In the genomic region with DNA sequence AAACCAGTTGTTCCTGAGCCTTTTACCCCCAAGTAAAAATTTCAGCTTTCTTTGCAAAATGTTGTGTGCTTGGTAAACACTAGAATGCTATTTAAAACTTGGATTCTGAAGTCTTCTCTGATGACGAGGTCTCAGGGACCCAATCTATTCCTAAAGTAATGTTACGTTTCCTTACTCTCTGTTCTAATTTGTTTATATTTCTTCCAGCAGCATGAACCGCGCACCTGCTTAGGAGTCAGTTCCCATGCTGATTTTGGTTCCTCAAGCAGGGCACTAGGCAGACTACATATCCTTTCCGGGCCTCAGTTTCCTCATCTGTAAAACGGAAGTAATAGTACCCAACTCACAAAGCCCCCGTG, we compare ENCODE assay signal across 9 cellular contexts. TPM values are rescaled to one million over a fixed set of nuclear protein-coding genes. Genes with fewer than 3 reads are reported as not detected.
DNase-seq lines count a peak whose midpoint lies in the region; ATAC-seq, FAIRE-seq and TF ChIP-seq lines count a peak whose summit lies in the region.
"Had no signal": no experiment of that assay in that cellular context is flagged by ENCODE, and none has a peak within 500 bp of the region (broad histone marks: within the 10 kb centered on the region; RNA-seq: fewer than 3 reads in every experiment).

No MANE protein-coding gene starts in this region.

- H3K9ac ChIP-seq in HepG2 (ENCODE audit: insufficient read depth, low read depth, low read length), result peak overlapping the region; percentile 89

- DNase-seq in activated CD8-positive, alpha-beta memory T cell treated with anti-CD3 and anti-CD28 coated beads, Interleukin-2, amount 10 ng/mL, durations not matched to agents 7 days and 5 days, result no peak
- no peak for DNase-seq in activated CD8-positive, alpha-beta memory T cell treated with anti-CD3 and anti-CD28 coated beads, Interleukin-2, amount 50 U/mL, for 4 hours
- DNase-seq in HepG2 (ENCODE audit: low spot score) (no peak), SKM-1 (lab: John Stamatoyannopoulos, UW; ENCODE audit: unreplicated experiment) (no peak), superior temporal gyrus (ENCODE audit: extremely low spot score) (no peak), sciatic nerve (ENCODE audit: low spot score) (no peak)

- H3K4me1 ChIP-seq in HepG2 (ENCODE audit: insufficient read depth, low read length) (peaks cover 40% of the 10 kb centered on the region), thymus (ENCODE audit: control insufficient read depth, insufficient read depth, low read length) (peaks cover 19% of the 10 kb centered on the region)

- no peaks in the 10 kb centered on the region for H3K9me3 Mint-ChIP-seq in activated CD8-positive, alpha-beta memory T cell treated with anti-CD3 and anti-CD28 coated beads, Interleukin-2, amount 10 ng/mL, durations not matched to agents 7 days and 5 days (ENCODE audit: low read depth)

- H3K27ac ChIP-seq in angular gyrus (ENCODE audit: low read depth, low read length) (peak overlapping the region; percentile 19), HepG2 (ENCODE audit: extremely low read length, insufficient read depth, low read length) (peak overlapping the region; percentile 95), thymus (ENCODE audit: low read depth) (peak overlapping the region; percentile 76)

- H2AFZ ChIP-seq in HepG2 (ENCODE audit: low read length), result no peak overlapping the region

- H3K27me3 Mint-ChIP-seq in activated CD8-positive, alpha-beta memory T cell treated with anti-CD3 and anti-CD28 coated beads, Interleukin-2, amount 10 ng/mL, durations not matched to agents 7 days and 5 days, result no peaks in the 10 kb centered on the region

- BruUV-seq in HepG2 (replicated peaks; lab: Mats Ljungman, UMichigan), result TSS peak; percentile 87

- POLR2A ChIA-PET in HepG2 (lab: Yijun Ruan, JAX), result interaction anchor here (0.6 to 3.2 kb wide), 13 partner anchors 9 to 311 kb away, joined by 3 to 13 read pairs (median 4); no protein-coding TSS in a partner anchor

- H3K79me2 ChIP-seq in HepG2 (ENCODE audit: insufficient read depth, low read length), result peaks cover 28% of the 10 kb centered on the region

- H3K4me3 Mint-ChIP-seq in activated CD8-positive, alpha-beta memory T cell treated with anti-CD3 and anti-CD28 coated beads, Interleukin-2, amount 10 ng/mL, durations not matched to agents 7 days and 5 days, result peak overlapping the region; percentile 92

- FAIRE-seq in HepG2 (lab: Jason Lieb, UNC), result no peak

- in situ Hi-C loops in HepG2 (cut with HindIII; ENCODE audit: extremely low pct_ligation_motif_present, low pct_unique_long_range_greater_than_20kb), result no loop called here

- peaks cover 19% of the 10 kb centered on the region for H3K4me1 Mint-ChIP-seq in activated CD8-positive, alpha-beta memory T cell treated with anti-CD3 and anti-CD28 coated beads, Interleukin-2, amount 10 ng/mL, durations not matched to agents 7 days and 5 days

- no peak for TF ChIP-seq RAD21 in HepG2 (CRISPR knock-in tag; IDR thresholded peaks at IDR 0.05)

- H3K36me3 Mint-ChIP-seq in activated CD8-positive, alpha-beta memory T cell treated with anti-CD3 and anti-CD28 coated beads, Interleukin-2, amount 10 ng/mL, durations not matched to agents 7 days and 5 days, result peaks cover 1% of the 10 kb centered on the region

- H3K27ac Mint-ChIP-seq in activated CD8-positive, alpha-beta memory T cell treated with anti-CD3 and anti-CD28 coated beads, Interleukin-2, amount 10 ng/mL, durations not matched to agents 7 days and 5 days, result peak overlapping the region; percentile 97

- WGBS in HepG2 (ENCODE audit: low lambda C conversion rate), result 53% methylated on average over 7 of the region's 7 CpGs
- WGBS in thymus, result 62% methylated on average over 7 of the region's 7 CpGs

- peak overlapping the region; percentile 52 to 94 (median 59) for H3K4me3 ChIP-seq in HepG2 (replicated peaks in 1 of 3; ENCODE audit: insufficient read depth in 1 of 3, low read depth in 2 of 3, low read length in 3 of 3)
- H3K4me3 ChIP-seq in thymus (ENCODE audit: low read length), result peak overlapping the region; percentile 84

- intact Hi-C loops in HepG2 (cut with micrococcal nuclease; ENCODE audit: unreplicated experiment), result no loop called here
- intact Hi-C loops in sciatic nerve (cut with DNase I), result no loop called here

- no peak for TF ChIP-seq CTCF in HepG2 (CRISPR knock-in tag; IDR thresholded peaks at IDR 0.05)

- H3K27me3 ChIP-seq in HepG2 (ENCODE audit: control insufficient read depth in 1 of 2, insufficient read depth in 2 of 2, low read length in 2 of 2) (no peaks in the 10 kb centered on the region), thymus (ENCODE audit: control insufficient read depth, insufficient read depth) (no peaks in the 10 kb centered on the region)

- peak overlapping the region; percentile 97 for H3K4me2 ChIP-seq in HepG2 (ENCODE audit: low read depth, low read length)

- CTCF ChIA-PET in activated CD8-positive, alpha-beta memory T cell treated with anti-CD3 and anti-CD28 coated beads, Interleukin-2, amount 10 ng/mL, durations not matched to agents 7 days and 5 days (lab: Charles Lee), result interaction anchor here (0.8 to 6.3 kb wide), 18 partner anchors 9 to 338 kb away, joined by 3 to 55 read pairs (median 3); no protein-coding TSS in a partner anchor
- CTCF ChIA-PET in HepG2 (lab: Yijun Ruan, JAX; ENCODE audit: low intra/inter-chr PET ratio, low total read pairs), result interaction anchor here (1.0 to 1.7 kb wide), 2 partner anchors 19 to 166 kb away, joined by 3 to 5 read pairs; no protein-coding TSS in a partner anchor

- no peaks in the 10 kb centered on the region; the same call in 1 of the 2 replicates for H4K20me1 ChIP-seq in HepG2 (ENCODE audit: insufficient read depth, low read length)

- H3K9me3 ChIP-seq in HepG2 (ENCODE audit: low read length) (no peaks in the 10 kb centered on the region), thymus (ENCODE audit: control insufficient read depth) (no peaks in the 10 kb centered on the region)

- ATAC-seq in activated CD8-positive, alpha-beta memory T cell treated with anti-CD3 and anti-CD28 coated beads, Interleukin-2, amount 10 ng/mL, durations not matched to agents 7 days and 5 days, result no peak
- ATAC-seq in HepG2, result no peak
- ATAC-seq in sciatic nerve, result no peak

- TF ChIP-seq POLR2A in HepG2 (IDR thresholded peaks at IDR 0.05; ENCODE audit: insufficient read depth in 1 of 2, low read depth in 2 of 2, low read length in 2 of 2), result no peak

- peaks cover 6 to 14% of the 10 kb centered on the region in 2 experiments; a peak in 4 of 5 replicates for H3K36me3 ChIP-seq in HepG2 (replicated peaks in 1 of 2; ENCODE audit: control insufficient read depth in 1 of 2, insufficient read depth in 2 of 2, low read length in 2 of 2)
- H3K36me3 ChIP-seq in thymus (ENCODE audit: control insufficient read depth, insufficient read depth), result peaks cover 2% of the 10 kb centered on the region

- no peak for TF ChIP-seq EP300 in HepG2 (IDR thresholded peaks at IDR 0.05; ENCODE audit: low read depth in 2 of 2, low read length in 2 of 2)
- TF ChIP-seq EP300 in HepG2 (CRISPR knock-in tag; IDR thresholded peaks at IDR 0.05; ENCODE audit: borderline replicate concordance), result no peak

RNA-seq across cellular contexts. Expression of a gene that starts 0.9 kb away (rescaled TPM):
- 1 to 10 TPM; 4.5 to 5.8 TPM for total RNA-seq in activated CD8-positive, alpha-beta memory T cell treated with anti-CD3 and anti-CD28 coated beads, Interleukin-2, amount 10 ng/mL, durations not matched to agents 7 days and 5 days
- total RNA-seq in HepG2 (2016; rRNA removed; fragmentation: Illumina TruSeq; extraction: Trizol) (58.5 and 76.4 TPM in 2 replicates), sciatic nerve (13.0 TPM)
- total RNA-seq in HepG2 (2016; cell fraction: cytosol; rRNA removed; fragmentation: Illumina TruSeq; extraction: Trizol; ENCODE audit: low read depth), result 7.2 and 7.7 TPM in 2 replicates
- 53.0 and 79.3 TPM in 2 replicates for total RNA-seq in HepG2 (2016; cell fraction: insoluble cytoplasmic fraction; rRNA removed; fragmentation: Illumina TruSeq; extraction: Trizol)
- total RNA-seq in HepG2 (2016; cell fraction: membrane; rRNA removed; fragmentation: Illumina TruSeq; extraction: Trizol), result 22.0 and 22.8 TPM in 2 replicates
- total RNA-seq in HepG2 (2016; cell fraction: nucleus; rRNA removed; fragmentation: Illumina TruSeq; extraction: Trizol), result 52.1 and 60.8 TPM in 2 replicates
- polyA plus RNA-seq in HepG2 (2011; rRNA removed) (229 and 240 TPM in 2 replicates), thymus (24.6 TPM)
- 210 and 362 TPM in 2 replicates for polyA plus RNA-seq in HepG2 (2011; cell fraction: cytosol; rRNA removed)
- 328 and 432 TPM in 2 replicates for polyA plus RNA-seq in HepG2 (2011; cell fraction: nucleus; rRNA removed)
- 87.2 and 88.3 TPM in 2 replicates for polyA plus RNA-seq in HepG2 (2012)
- polyA plus RNA-seq in HepG2 (2016; cell fraction: cytosol; fragmentation: Illumina TruSeq; extraction: Trizol; ENCODE audit: low read depth), result 7.1 and 8.1 TPM in 2 replicates
- polyA plus RNA-seq in HepG2 (2016; cell fraction: insoluble cytoplasmic fraction; fragmentation: Illumina TruSeq; extraction: Trizol; ENCODE audit: low read depth), result 53.0 and 59.0 TPM in 2 replicates
- 16.0 and 17.1 TPM in 2 replicates for polyA plus RNA-seq in HepG2 (2016; cell fraction: membrane; fragmentation: Illumina TruSeq; extraction: Trizol; ENCODE audit: low read depth)
- 91.4 and 94.6 TPM in 2 replicates for polyA plus RNA-seq in HepG2 (2016; cell fraction: nucleus; fragmentation: Illumina TruSeq; extraction: Trizol; ENCODE audit: insufficient read depth, low read depth)
- polyA minus RNA-seq in HepG2 (2011; rRNA and poly(A)+ RNA removed; ENCODE audit: low replicate concordance), result 12.3 and 373 TPM in 2 replicates
- 140 and 148 TPM in 2 replicates for polyA minus RNA-seq in HepG2 (2011; cell fraction: cytosol; rRNA and poly(A)+ RNA removed)
- polyA minus RNA-seq in HepG2 (2011; cell fraction: nucleus; rRNA and poly(A)+ RNA removed), result 129 and 138 TPM in 2 replicates

RNA-seq across cellular contexts. Expression of a gene that starts 43.8 kb away (rescaled TPM):
- total RNA-seq in activated CD8-positive, alpha-beta memory T cell treated with anti-CD3 and anti-CD28 coated beads, Interleukin-2, amount 10 ng/mL, durations not matched to agents 7 days and 5 days, result not detected
- total RNA-seq in HepG2 (2016; rRNA removed; fragmentation: Illumina TruSeq; extraction: Trizol) (not detected in 2 replicates), sciatic nerve (not detected)
- not detected in 2 replicates for total RNA-seq in HepG2 (2016; cell fraction: cytosol; rRNA removed; fragmentation: Illumina TruSeq; extraction: Trizol; ENCODE audit: low read depth)
- total RNA-seq in HepG2 (2016; cell fraction: insoluble cytoplasmic fraction; rRNA removed; fragmentation: Illumina TruSeq; extraction: Trizol), result not detected in 2 replicates
- total RNA-seq in HepG2 (2016; cell fraction: membrane; rRNA removed; fragmentation: Illumina TruSeq; extraction: Trizol), result not detected in 2 replicates
- not detected in 2 replicates for total RNA-seq in HepG2 (2016; cell fraction: nucleus; rRNA removed; fragmentation: Illumina TruSeq; extraction: Trizol)
- polyA plus RNA-seq in HepG2 (2011; rRNA removed) (not detected in 2 replicates), thymus (0.02 TPM)
- polyA plus RNA-seq in HepG2 (2011; cell fraction: cytosol; rRNA removed), result 0.01 TPM in 1 of 2 replicates, not detected in the other
- polyA plus RNA-seq in HepG2 (2011; cell fraction: nucleus; rRNA removed), result 0.08 and 0.16 TPM in 2 replicates
- polyA plus RNA-seq in HepG2 (2012), result 0.09 TPM in 1 of 2 replicates, not detected in the other
- polyA plus RNA-seq in HepG2 (2016; cell fraction: cytosol; fragmentation: Illumina TruSeq; extraction: Trizol; ENCODE audit: low read depth), result not detected in 2 replicates
- polyA plus RNA-seq in HepG2 (2016; cell fraction: insoluble cytoplasmic fraction; fragmentation: Illumina TruSeq; extraction: Trizol; ENCODE audit: low read depth), result not detected in 2 replicates
- not detected in 2 replicates for polyA plus RNA-seq in HepG2 (2016; cell fraction: membrane; fragmentation: Illumina TruSeq; extraction: Trizol; ENCODE audit: low read depth)
- polyA plus RNA-seq in HepG2 (2016; cell fraction: nucleus; fragmentation: Illumina TruSeq; extraction: Trizol; ENCODE audit: insufficient read depth, low read depth), result not detected in 2 replicates
- polyA minus RNA-seq in HepG2 (2011; rRNA and poly(A)+ RNA removed; ENCODE audit: low replicate concordance), result not detected in 2 replicates
- not detected in 2 replicates for polyA minus RNA-seq in HepG2 (2011; cell fraction: cytosol; rRNA and poly(A)+ RNA removed)
- polyA minus RNA-seq in HepG2 (2011; cell fraction: nucleus; rRNA and poly(A)+ RNA removed), result not detected in 2 replicates
- total RNA-seq: HT1080 had no signal

RNA-seq across cellular contexts. Expression of a gene that starts 53.2 kb away (rescaled TPM):
- 10 to 100 TPM; 12.5 to 13.7 TPM for total RNA-seq in activated CD8-positive, alpha-beta memory T cell treated with anti-CD3 and anti-CD28 coated beads, Interleukin-2, amount 10 ng/mL, durations not matched to agents 7 days and 5 days
- 16.3 and 16.7 TPM in 2 replicates for total RNA-seq in HepG2 (2016; rRNA removed; fragmentation: Illumina TruSeq; extraction: Trizol)
- total RNA-seq in HepG2 (2016; cell fraction: cytosol; rRNA removed; fragmentation: Illumina TruSeq; extraction: Trizol; ENCODE audit: low read depth), result 1.4 and 1.9 TPM in 2 replicates
- 12.2 and 17.7 TPM in 2 replicates for total RNA-seq in HepG2 (2016; cell fraction: insoluble cytoplasmic fraction; rRNA removed; fragmentation: Illumina TruSeq; extraction: Trizol)
- 3.8 and 4.9 TPM in 2 replicates for total RNA-seq in HepG2 (2016; cell fraction: membrane; rRNA removed; fragmentation: Illumina TruSeq; extraction: Trizol)
- total RNA-seq in HepG2 (2016; cell fraction: nucleus; rRNA removed; fragmentation: Illumina TruSeq; extraction: Trizol), result 10.0 and 11.1 TPM in 2 replicates
- 6.9 and 7.3 TPM in 2 replicates for polyA plus RNA-seq in HepG2 (2011; rRNA removed)
- polyA plus RNA-seq in HepG2 (2011; cell fraction: cytosol; rRNA removed), result 8.4 and 12.3 TPM in 2 replicates
- 21.1 and 21.8 TPM in 2 replicates for polyA plus RNA-seq in HepG2 (2011; cell fraction: nucleus; rRNA removed)
- 5.7 and 8.6 TPM in 2 replicates for polyA plus RNA-seq in HepG2 (2012)
- 0.47 and 1.00 TPM in 2 replicates for polyA plus RNA-seq in HepG2 (2016; cell fraction: cytosol; fragmentation: Illumina TruSeq; extraction: Trizol; ENCODE audit: low read depth)
- polyA plus RNA-seq in HepG2 (2016; cell fraction: insoluble cytoplasmic fraction; fragmentation: Illumina TruSeq; extraction: Trizol; ENCODE audit: low read depth), result 9.4 and 11.8 TPM in 2 replicates
- polyA plus RNA-seq in HepG2 (2016; cell fraction: membrane; fragmentation: Illumina TruSeq; extraction: Trizol; ENCODE audit: low read depth), result 1.5 and 1.6 TPM in 2 replicates
- 13.9 and 14.1 TPM in 2 replicates for polyA plus RNA-seq in HepG2 (2016; cell fraction: nucleus; fragmentation: Illumina TruSeq; extraction: Trizol; ENCODE audit: insufficient read depth, low read depth)
- polyA minus RNA-seq in HepG2 (2011; rRNA and poly(A)+ RNA removed; ENCODE audit: low replicate concordance), result 2.4 and 21.3 TPM in 2 replicates
- polyA minus RNA-seq in HepG2 (2011; cell fraction: cytosol; rRNA and poly(A)+ RNA removed), result 10.2 and 10.5 TPM in 2 replicates
- 4.0 and 6.3 TPM in 2 replicates for polyA minus RNA-seq in HepG2 (2011; cell fraction: nucleus; rRNA and poly(A)+ RNA removed)
- polyA plus RNA-seq in thymus, result 22.6 TPM
- total RNA-seq in sciatic nerve, result 5.4 TPM

Comparison
In these comparisons a context has a peak if more than half of its experiments do, and no peak if none do; other contexts are left out.
1. H3K27ac ChIP-seq: peak in every context shown above with its lines; median percentile 95 in HepG2; 76 in thymus; 19 in angular gyrus.